In the genomic region with DNA sequence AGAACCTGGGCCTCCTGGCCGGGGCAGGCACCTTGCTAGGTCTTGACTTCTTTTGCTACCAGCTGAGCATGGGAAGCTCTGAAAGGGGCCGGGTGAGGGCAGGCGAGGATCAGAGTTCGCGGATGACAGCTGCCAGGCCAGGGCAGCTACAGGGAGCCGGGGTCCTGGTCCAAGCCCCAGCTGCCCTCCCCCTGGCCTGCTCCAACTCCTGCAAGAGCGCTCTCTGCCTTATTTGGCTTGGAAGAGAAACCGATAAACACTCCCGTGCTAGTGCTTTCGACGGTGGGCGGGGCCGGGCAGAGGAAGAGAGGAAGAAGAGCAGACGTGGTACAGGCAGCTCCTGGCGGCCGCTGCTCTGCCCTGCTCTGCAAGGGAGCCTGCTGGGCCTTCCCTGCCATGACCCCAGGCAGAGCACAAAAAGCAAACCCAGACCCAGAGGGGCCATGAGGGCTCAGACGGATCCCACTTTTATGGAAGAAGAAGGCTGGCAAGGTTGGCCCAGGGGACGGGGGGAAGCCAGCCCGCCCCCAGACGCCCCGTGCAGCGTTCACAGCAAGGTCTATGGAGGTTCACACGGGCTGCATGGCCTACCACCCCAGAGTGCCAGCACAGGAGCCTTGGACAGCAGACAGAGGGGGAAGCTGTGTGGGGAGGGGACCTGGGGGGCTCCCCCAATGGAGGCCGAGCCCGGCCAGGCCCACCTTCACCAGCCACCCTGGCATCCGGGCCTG, we compare ENCODE assay signal across 7 cellular contexts. TPM values are rescaled to one million over a fixed set of nuclear protein-coding genes. Genes with fewer than 3 reads are reported as not detected.
DNase-seq lines count a peak whose midpoint lies in the region; ATAC-seq and TF ChIP-seq lines count a peak whose summit lies in the region.
"Had no signal": no experiment of that assay in that cellular context is flagged by ENCODE, and none has a peak within 500 bp of the region (broad histone marks: within the 10 kb centered on the region; RNA-seq: fewer than 3 reads in every experiment).

No MANE protein-coding gene starts in this region.

- no peaks in the 10 kb centered on the region for H3K9me3 Mint-ChIP-seq in activated naive CD8-positive, alpha-beta T cell treated with anti-CD3 and anti-CD28 coated beads, Interleukin-2, amount 50 U/mL, for 24 hours

- no peaks in the 10 kb centered on the region for H3K36me3 ChIP-seq in OCI-LY1 (ENCODE audit: insufficient read depth, low read length)

- H3K27ac ChIP-seq in OCI-LY1 (ENCODE audit: low read depth, low read length, poor library complexity, severe bottlenecking), result no peak overlapping the region

- H3K36me3 Mint-ChIP-seq in activated naive CD8-positive, alpha-beta T cell treated with anti-CD3 and anti-CD28 coated beads, Interleukin-2, amount 50 U/mL, for 24 hours (ENCODE audit: low read depth), result peaks cover 3% of the 10 kb centered on the region
- H3K36me3 Mint-ChIP-seq: activated naive CD8-positive, alpha-beta T cell had no signal

- H3K27me3 Mint-ChIP-seq in activated naive CD8-positive, alpha-beta T cell treated with anti-CD3 and anti-CD28 coated beads, Interleukin-2, amount 50 U/mL, for 24 hours, result no peaks in the 10 kb centered on the region
- H3K27me3 Mint-ChIP-seq: activated naive CD8-positive, alpha-beta T cell had no signal

- H3K9ac ChIP-seq in OCI-LY1 (ENCODE audit: low read length), result no peak overlapping the region

- H3K27me3 ChIP-seq in OCI-LY1 (ENCODE audit: insufficient read depth, low read length), result peaks cover 30% of the 10 kb centered on the region

- no peaks in the 10 kb centered on the region for H4K20me1 ChIP-seq in OCI-LY1 (ENCODE audit: insufficient read depth, low read length)

- peak overlapping the region; percentile 52 for H3K4me2 ChIP-seq in OCI-LY1 (ENCODE audit: low read length)

- peak overlapping the region; percentile 22 for H3K4me3 ChIP-seq in OCI-LY1 (ENCODE audit: low read depth, low read length, poor library complexity, severe bottlenecking)

- H3K9me3 ChIP-seq in OCI-LY1 (ENCODE audit: low read length), result no peaks in the 10 kb centered on the region

- H3K4me3 Mint-ChIP-seq in activated naive CD8-positive, alpha-beta T cell treated with anti-CD3 and anti-CD28 coated beads, Interleukin-2, amount 50 U/mL, for 24 hours, result no peak overlapping the region
- H3K4me3 Mint-ChIP-seq: activated naive CD8-positive, alpha-beta T cell had no signal

- H3K9me2 ChIP-seq in OCI-LY1 (ENCODE audit: low read depth, low read length), result no peaks in the 10 kb centered on the region

- no peaks in the 10 kb centered on the region for H3F3A ChIP-seq in OCI-LY1 (ENCODE audit: insufficient read depth, low read length)

- intact Hi-C loops in sciatic nerve (cut with DNase I), result no loop called here

- no peak overlapping the region for H2AFZ ChIP-seq in OCI-LY1 (ENCODE audit: low read length)

- no peak for ATAC-seq in activated naive CD8-positive, alpha-beta T cell treated with anti-CD3 and anti-CD28 coated beads, Interleukin-2, amount 50 U/mL, for 24 hours
- peak; percentile 76 for ATAC-seq in sciatic nerve
- no peak for ATAC-seq in HG02885 (IDR thresholded peaks at IDR 0.05; ENCODE audit: poor library complexity, unreplicated experiment)
- ATAC-seq in HG02852 (IDR thresholded peaks at IDR 0.05; ENCODE audit: unreplicated experiment), result no peak

- peak; percentile 14 for DNase-seq in activated naive CD8-positive, alpha-beta T cell treated with anti-CD3 and anti-CD28 coated beads, Interleukin-2, amount 50 U/mL, for 24 hours
- DNase-seq in sciatic nerve (ENCODE audit: low spot score) (no peak), GM03348 (ENCODE audit: low spot score) (no peak)

- H3K4me1 ChIP-seq in OCI-LY1 (ENCODE audit: insufficient read depth, low read length, severe bottlenecking), result no peaks in the 10 kb centered on the region

- no peaks in the 10 kb centered on the region for H3K79me2 ChIP-seq in OCI-LY1 (ENCODE audit: insufficient read depth, low read length)

- peak; percentile 43 for TF ChIP-seq CTCF in OCI-LY1 (IDR thresholded peaks at IDR 0.05; ENCODE audit: low read length)

- no peak overlapping the region for H3K27ac Mint-ChIP-seq in activated naive CD8-positive, alpha-beta T cell treated with anti-CD3 and anti-CD28 coated beads, Interleukin-2, amount 50 U/mL, for 24 hours
- H3K27ac Mint-ChIP-seq: activated naive CD8-positive, alpha-beta T cell had no signal

- H3K4me1 Mint-ChIP-seq in activated naive CD8-positive, alpha-beta T cell treated with anti-CD3 and anti-CD28 coated beads, Interleukin-2, amount 50 U/mL, for 24 hours, result peaks cover 12% of the 10 kb centered on the region

RNA-seq across cellular contexts. Expression of a gene that starts 25.6 kb away (rescaled TPM):
- total RNA-seq in sciatic nerve, result 111 TPM

RNA-seq across cellular contexts. Expression of a gene that starts 44.2 kb away (rescaled TPM):
- total RNA-seq in sciatic nerve, result 0.76 TPM

RNA-seq across cellular contexts. Expression of a gene that starts 52.3 kb away (rescaled TPM):
- total RNA-seq in sciatic nerve, result 46.0 TPM

RNA-seq across cellular contexts. Expression of a gene that starts 53.1 kb away (rescaled TPM):
- 20.6 TPM for total RNA-seq in sciatic nerve

RNA-seq across cellular contexts. Expression of a gene that starts 53.2 kb away (rescaled TPM):
- 28.6 TPM for total RNA-seq in sciatic nerve
